ENCODE assay signal across 8 cellular contexts in genomic region chr10:61786728-61787127, GRCh38.
DNase-seq lines count a peak whose midpoint lies in the region; ATAC-seq, FAIRE-seq and TF ChIP-seq lines count a peak whose summit lies in the region.

No MANE protein-coding gene starts in this region.

- TF ChIP-seq CTCF in endodermal cell (conservative IDR thresholded peaks at IDR 0.05), result no peak

- H3K27ac ChIP-seq in endodermal cell (ENCODE audit: low read depth, low read length), result no peak overlapping the region

- peak; percentile 99 for ATAC-seq in GM18511 (IDR thresholded peaks at IDR 0.05; ENCODE audit: unreplicated experiment)

- H3K27me3 ChIP-seq in MG63 (no peaks in the 10 kb centered on the region), endodermal cell (ENCODE audit: control insufficient read depth, insufficient read depth, low read length, poor library complexity, severe bottlenecking) (no peaks in the 10 kb centered on the region)

- peaks cover 13% of the 10 kb centered on the region for H3K4me1 Mint-ChIP-seq in endodermal cell

- peak; percentile 72 for FAIRE-seq in H54 (lab: Jason Lieb, UNC)

- H3K9ac ChIP-seq in endodermal cell (ENCODE audit: extremely low read depth, low read length, poor library complexity, severe bottlenecking), result no peak overlapping the region

- H3K4me1 ChIP-seq in endodermal cell (ENCODE audit: control insufficient read depth, insufficient read depth, low read length), result no peaks in the 10 kb centered on the region

- no peaks in the 10 kb centered on the region for H3K27me3 Mint-ChIP-seq in endodermal cell (ENCODE audit: insufficient read depth)

- no peak overlapping the region for H3K4me3 ChIP-seq in MG63
- H3K4me3 ChIP-seq in endodermal cell (ENCODE audit: low read length), result no peak overlapping the region

- no peak overlapping the region for H3K4me3 Mint-ChIP-seq in endodermal cell

- peak; percentile 33 for DNase-seq in H54 (ENCODE audit: insufficient read length, low spot score)
- peak; percentile 63 for DNase-seq in MG63
- DNase-seq in fibroblast of the conjunctiva (ENCODE audit: low read depth), result peak; percentile 69
- no peak for DNase-seq in mucosa of gallbladder (ENCODE audit: low spot score)
- no peak for DNase-seq in DMS79 (lab: John Stamatoyannopoulos, UW)
- no peak for DNase-seq in NCI-H510A treated with DMSO at 0.1 percent for 48 hours (lab: John Stamatoyannopoulos, UW)
- no peak for DNase-seq in endodermal cell

- no peaks in the 10 kb centered on the region for H3K9me3 Mint-ChIP-seq in endodermal cell

- no peak for TF ChIP-seq POLR2A in H54 (IDR thresholded peaks at IDR 0.05; ENCODE audit: low read depth, low read length)

- no peak overlapping the region for H3K27ac Mint-ChIP-seq in endodermal cell

- H3K9me3 ChIP-seq in MG63, result no peaks in the 10 kb centered on the region
- H3K9me3 ChIP-seq in endodermal cell (ENCODE audit: control insufficient read depth, low read length), result no peaks in the 10 kb centered on the region

- H3K36me3 Mint-ChIP-seq in endodermal cell (ENCODE audit: low read depth), result no peaks in the 10 kb centered on the region

- H3K36me3 ChIP-seq in MG63 (no peaks in the 10 kb centered on the region), endodermal cell (ENCODE audit: control insufficient read depth, insufficient read depth, low read length) (no peaks in the 10 kb centered on the region)

- WGBS in endodermal cell (ENCODE audit: insufficient coverage in 1 of 2, insufficient read length in 1 of 2), 2 experiments, result 80 to 94% methylated on average over 4 of the region's 4 CpGs

Comparison
In these comparisons a context has a peak if more than half of its experiments do, and no peak if none do; other contexts are left out.
1. DNase-seq: peak in H54 (single experiment), MG63 (single experiment) and fibroblast of the conjunctiva (single experiment); none in mucosa of gallbladder (single experiment), DMS79 (single experiment), NCI-H510A treated with DMSO at 0.1 percent for 48 hours (single experiment) and endodermal cell (single experiment).